Comparison of ENCODE assay signal across 25 cellular contexts in genomic region chr5:10519729-10520128, GRCh38. TPM values are rescaled to one million over a fixed set of nuclear protein-coding genes. Genes with fewer than 3 reads are reported as not detected.
DNase-seq lines count a peak whose midpoint lies in the region; ATAC-seq, FAIRE-seq and TF ChIP-seq lines count a peak whose summit lies in the region.
"Had no signal": no experiment of that assay in that cellular context is flagged by ENCODE, and none has a peak within 500 bp of the region (broad histone marks: within the 10 kb centered on the region; RNA-seq: fewer than 3 reads in every experiment).

No MANE protein-coding gene starts in this region.

- H3K4me3 ChIP-seq in K562: no peak overlapping the region
- H3K4me3 ChIP-seq in HAP-1: no peak overlapping the region
- H3K4me3 ChIP-seq: adrenal gland, BLaER1, SK-N-MC had no signal

- H3K4me1 ChIP-seq in K562 (replicated peaks in 1 of 2; ENCODE audit: control insufficient read depth in 2 of 2, insufficient read depth in 2 of 2, low read length in 2 of 2) (peaks cover 0 to 4% of the 10 kb centered on the region in 2 experiments; a peak in 2 of 5 replicates), HAP-1 (no peaks in the 10 kb centered on the region)
- H3K4me1 ChIP-seq: adrenal gland had no signal

- TF ChIP-seq POLR2A in K562 (conservative IDR thresholded peaks at IDR 0.05): no peak

- no peak overlapping the region for H2AFZ ChIP-seq in K562 (ENCODE audit: low read depth, low read length)

- no peak overlapping the region for H3K27ac Mint-ChIP-seq in WTC11

- H3K36me3 Mint-ChIP-seq in WTC11: peaks cover 13% of the 10 kb centered on the region

- peaks cover 10% of the 10 kb centered on the region; the same call in 1 of the 2 replicates for H3K27me3 Mint-ChIP-seq in WTC11 (ENCODE audit: low read depth)

- FAIRE-seq in K562 (lab: Jason Lieb, UNC): no peak

- H3K27me3 ChIP-seq in K562 (ENCODE audit: control insufficient read depth in 2 of 2, insufficient read depth in 2 of 2, low read length in 2 of 2) (peaks cover 12 to 37% of the 10 kb centered on the region in 2 experiments; a peak in 4 of 5 replicates), HAP-1 (ENCODE audit: low read depth) (no peaks in the 10 kb centered on the region)
- H3K27me3 ChIP-seq: adrenal gland, BLaER1, brain microvascular endothelial cell had no signal

- H3K9me1 ChIP-seq in K562 (ENCODE audit: control insufficient read depth, insufficient read depth, low read length): no peaks in the 10 kb centered on the region

- H3K27ac ChIP-seq in K562 (ENCODE audit: extremely low read depth, low read depth, low read length) (no peak overlapping the region), substantia nigra (ENCODE audit: low read depth, low read length, poor library complexity, severe bottlenecking) (no peak overlapping the region)
- H3K27ac ChIP-seq: adrenal gland, BLaER1, brain microvascular endothelial cell, epithelial cell of prostate, SK-N-MC had no signal

- peaks cover 25% of the 10 kb centered on the region for H3K9me3 Mint-ChIP-seq in WTC11

- in situ Hi-C loops in K562 (cut with MboI) (no loop called here), HAP-1 (cut with MboI; ENCODE audit: low sequenced_read_pairs) (no loop called here)

- no peaks in the 10 kb centered on the region for H3K36me3 ChIP-seq in K562 (ENCODE audit: control insufficient read depth, insufficient read depth, low read length)
- no peaks in the 10 kb centered on the region for H3K36me3 ChIP-seq in HAP-1 (replicated peaks)
- H3K36me3 ChIP-seq: adrenal gland, BLaER1, brain microvascular endothelial cell had no signal

- peak; percentile 48 for ATAC-seq in GM18517 (IDR thresholded peaks at IDR 0.05; ENCODE audit: unreplicated experiment)
- ATAC-seq in K562: peak; percentile 47
- no peak for ATAC-seq in WTC11
- ATAC-seq: activated T-cell treated with anti-CD3 and anti-CD28 coated beads, Interleukin-2, amount 50 U/mL, for 4 hours; left colon; naive thymus-derived CD4-positive, alpha-beta T cell had no signal

- H3K9me3 ChIP-seq in K562 (replicated peaks; ENCODE audit: control insufficient read depth, insufficient read depth, low read depth, low read length) (peaks cover 5% of the 10 kb centered on the region; the same call in 1 of the 2 replicates), HAP-1 (0 out of 2 replicates have a peak, but pooled peaks cover 2% of the 10 kb centered on the region)
- H3K9me3 ChIP-seq: adrenal gland had no signal

- no peak overlapping the region for H3K9ac ChIP-seq in K562 (ENCODE audit: insufficient read depth in 1 of 2, low read depth in 2 of 2, low read length in 2 of 2)
- H3K9ac ChIP-seq: BLaER1 had no signal

- H4K20me1 ChIP-seq in K562 (replicated peaks; ENCODE audit: control insufficient read depth, insufficient read depth, low read length): no peaks in the 10 kb centered on the region
- H4K20me1 ChIP-seq: BLaER1 had no signal

- H3K4me3 Mint-ChIP-seq in WTC11: no peak overlapping the region
- H3K4me3 Mint-ChIP-seq: activated T-cell treated with anti-CD3 and anti-CD28 coated beads, Interleukin-2, amount 50 U/mL, for 4 hours; naive thymus-derived CD4-positive, alpha-beta T cell had no signal

- peak; percentile 20 for DNase-seq in LHCN-M2 (ENCODE audit: low read depth)
- no peak for DNase-seq in K562 (ENCODE audit: extremely low read depth in 1 of 4, low spot score in 3 of 4)
- DNase-seq in posterior vena cava (ENCODE audit: low spot score): peak; percentile 38
- no peak for DNase-seq in HAP-1 (ENCODE audit: low spot score in 2 of 2)
- DNase-seq in substantia nigra (lab: John Stamatoyannopoulos, UW): no peak
- DNase-seq in WTC11 (ENCODE audit: low spot score): no peak
- no peak for DNase-seq in HUDEP-2 (lab: John Stamatoyannopoulos, UW; ENCODE audit: unreplicated experiment in 76 of 76)
- DNase-seq: ACHN; activated CD4-positive, alpha-beta T cell treated with anti-CD3 and anti-CD28 coated beads for 4 hours; activated naive CD4-positive, alpha-beta T cell; activated T-cell treated with anti-CD3 and anti-CD28 coated beads, Interleukin-2, amount 50 U/mL, for 4 hours; adrenal gland; brain microvascular endothelial cell; head of caudate nucleus; naive thymus-derived CD4-positive, alpha-beta T cell; NCI-H1417 treated with DMSO at 0.1 percent for 48 hours; NCI-H69; occipital lobe; RPMI8226; T-helper 2 cell had no signal

- H3K79me2 ChIP-seq in K562 (ENCODE audit: control insufficient read depth, insufficient read depth, low read length): no peaks in the 10 kb centered on the region

- POLR2A ChIA-PET in K562 (lab: Yijun Ruan, JAX): interaction anchor here (0.7 to 2.1 kb wide), 4 partner anchors 10 to 25 kb away, joined by 3 to 5 read pairs (median 4); no protein-coding TSS in a partner anchor
- POLR2A ChIA-PET in WTC11 (lab: Charles Lee): no interaction called here

- BruUV-seq in K562 (replicated peaks; lab: Mats Ljungman, UMichigan): no TSS peak

- WGBS in K562 (ENCODE audit: insufficient coverage, low coverage, missing lambda C conversion rate): 21% methylated on average over 7 of the region's 7 CpGs

- CTCF ChIA-PET in K562 (lab: Yijun Ruan, JAX; ENCODE audit: low intra/inter-chr PET ratio): no interaction called here
- CTCF ChIA-PET in WTC11 (lab: Charles Lee): interaction anchor here (0.6 to 2.0 kb wide), 4 partner anchors 21 to 108 kb away, joined by 3 to 8 read pairs (median 3); no protein-coding TSS in a partner anchor

- intact Hi-C loops in K562 (cut with micrococcal nuclease): no loop called here
- intact Hi-C loops in posterior vena cava (cut with DNase I): no loop called here

- H3K4me1 Mint-ChIP-seq in WTC11: peaks cover 5% of the 10 kb centered on the region
- H3K4me1 Mint-ChIP-seq: naive thymus-derived CD4-positive, alpha-beta T cell had no signal

- TF ChIP-seq EP300 in K562 (IDR thresholded peaks at IDR 0.05; ENCODE audit: low read length): no peak

- no peak for TF ChIP-seq CTCF in K562 (IDR thresholded peaks at IDR 0.05 in 2 of 3, conservative IDR thresholded peaks at IDR 0.05 in 1 of 3; ENCODE audit: insufficient read depth in 2 of 3, low read depth in 1 of 3, low read length in 3 of 3)
- no peak for TF ChIP-seq CTCF in WTC11 (IDR thresholded peaks at IDR 0.05)

- no peak overlapping the region for H3K4me2 ChIP-seq in K562 (ENCODE audit: insufficient read depth, low read length)
- H3K4me2 ChIP-seq: BLaER1 had no signal

- TF ChIP-seq RAD21 in K562 (CRISPR knock-in tag; conservative IDR thresholded peaks at IDR 0.05 in 1 of 2, IDR thresholded peaks at IDR 0.05 in 1 of 2): no peak

TF ChIP-seq in K562, 482 proteins besides CTCF, POLR2A, EP300 and RAD21 (continues in another document):
- TF ChIP-seq RBM14 (IDR thresholded peaks at IDR 0.05; ENCODE audit: borderline replicate concordance, insufficient read depth, low read depth, low read length): no peak
- no peak for TF ChIP-seq TFE3 (CRISPR knock-in tag; IDR thresholded peaks at IDR 0.05)
- TF ChIP-seq HDAC6 (IDR thresholded peaks at IDR 0.05; ENCODE audit: low read depth, low read length): no peak

TF ChIP-seq in WTC11, 78 proteins besides CTCF, POLR2A, EP300 and RAD21 (continues in another document):
- TF ChIP-seq JAZF1 (CRISPR knock-in tag; IDR thresholded peaks at IDR 0.05) (no peak), CBFB (CRISPR knock-in tag; IDR thresholded peaks at IDR 0.05; ENCODE audit: low read depth) (no peak), GRHL2 (CRISPR knock-in tag; IDR thresholded peaks at IDR 0.05; ENCODE audit: insufficient replicate concordance, severe bottlenecking) (no peak), FOXK1 (CRISPR knock-in tag; IDR thresholded peaks at IDR 0.05) (no peak), ZNF317 (CRISPR knock-in tag; IDR thresholded peaks at IDR 0.05; ENCODE audit: borderline replicate concordance, low read depth) (no peak), IRF2 (CRISPR knock-in tag; IDR thresholded peaks at IDR 0.05; ENCODE audit: borderline replicate concordance, low read depth) (no peak), EMX1 (CRISPR knock-in tag; IDR thresholded peaks at IDR 0.05) (no peak)
- TF ChIP-seq, protein P1, sequence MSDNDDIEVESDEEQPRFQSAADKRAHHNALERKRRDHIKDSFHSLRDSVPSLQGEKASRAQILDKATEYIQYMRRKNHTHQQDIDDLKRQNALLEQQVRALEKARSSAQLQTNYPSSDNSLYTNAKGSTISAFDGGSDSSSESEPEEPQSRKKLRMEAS (CRISPR knock-in tag; IDR thresholded peaks at IDR 0.05): no peak

RNA-seq across cellular contexts. Expression of gene ANKRD33B, which starts 44.1 kb away (rescaled TPM):
- total RNA-seq in LHCN-M2 (2014; rRNA removed) (0.06 and 0.46 TPM in 2 replicates), K562 (2014; rRNA removed) (0.45 and 0.53 TPM in 2 replicates), K562 (2014; rRNA removed; fragmentation: Illumina TruSeq; extraction: Trizol) (0.38 and 0.40 TPM in 2 replicates), K562 (2015; rRNA removed; fragmentation: Illumina TruSeq; extraction: Trizol) (1.5 TPM in 2 replicates), K562 (2021) (1.3 and 1.7 TPM in 2 replicates), posterior vena cava (1 to 10 TPM; 3.3 to 3.9 TPM), WTC11 (2021) (5.4 to 9.2 TPM (median 5.9 TPM) in 3 replicates)
- 0.47 TPM for polyA plus RNA-seq in LHCN-M2 (2012)
- 1.3 and 1.7 TPM in 2 replicates for total RNA-seq in K562 (2011; cell fraction: chromatin; rRNA removed; ENCODE audit: low replicate concordance)
- 1.5 and 1.6 TPM in 2 replicates for total RNA-seq in K562 (2011; cell fraction: nucleolus; rRNA removed)
- 1.5 and 1.7 TPM in 2 replicates for total RNA-seq in K562 (2011; cell fraction: nucleoplasm; rRNA removed)
- polyA plus RNA-seq in K562 (2011; rRNA removed) (0.08 and 0.17 TPM in 2 replicates), K562 (2014; fragmentation: Illumina TruSeq; extraction: Trizol) (0.43 and 0.54 TPM in 2 replicates), K562 (2014; fragmentation: Nextera tagmentation; extraction: Ambion mirVana) (under 1 TPM; 0.10 to 0.17 TPM), K562 (2014; rRNA removed) (0.16 and 0.33 TPM in 2 replicates)
- 0.15 and 0.21 TPM in 2 replicates for polyA plus RNA-seq in K562 (2011; cell fraction: cytosol; rRNA removed)
- polyA plus RNA-seq in K562 (2011; cell fraction: nucleus; rRNA removed): 0.24 and 0.44 TPM in 2 replicates
- 1.5 and 3.9 TPM in 2 replicates for polyA plus RNA-seq in K562 (2012)
- polyA minus RNA-seq in K562 (2011; rRNA and poly(A)+ RNA removed): 0.36 and 0.67 TPM in 2 replicates
- 0.36 and 1.2 TPM in 2 replicates for polyA minus RNA-seq in K562 (2011; cell fraction: cytosol; rRNA and poly(A)+ RNA removed)
- 0.78 and 0.81 TPM in 2 replicates for polyA minus RNA-seq in K562 (2011; cell fraction: nucleus; rRNA and poly(A)+ RNA removed)

Comparison
In these comparisons a context has a peak if more than half of its experiments do, and no peak if none do; other contexts are left out.
1. DNase-seq: peak in LHCN-M2 (single experiment) and posterior vena cava (single experiment); none in K562 (0 of 4), HAP-1 (0 of 2), substantia nigra (0 of 49), WTC11 (single experiment) and HUDEP-2 (0 of 76).